ENCODE assay signal across 8 cellular contexts in the genomic region with DNA sequence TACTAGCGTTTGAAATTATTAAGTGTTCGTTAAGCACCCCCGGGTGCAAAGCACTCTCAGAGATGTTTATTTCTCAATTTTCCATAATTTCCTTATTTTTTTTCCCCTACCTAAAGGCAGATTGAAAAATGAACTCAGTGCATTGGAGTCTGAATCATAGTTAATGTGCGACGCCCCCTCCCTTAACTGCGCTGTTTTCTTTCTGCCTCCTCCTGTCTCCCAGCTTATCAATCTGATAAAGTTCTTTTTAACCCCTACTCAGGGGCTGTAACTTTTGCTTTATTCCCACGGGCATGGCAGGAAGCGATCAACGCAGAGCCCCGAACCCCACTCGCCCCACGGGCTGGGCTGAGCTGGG. TPM values are rescaled to one million over a fixed set of nuclear protein-coding genes. Genes with fewer than 3 reads are reported as not detected.
DNase-seq lines count a peak whose midpoint lies in the region; ATAC-seq, FAIRE-seq and TF ChIP-seq lines count a peak whose summit lies in the region.

No MANE protein-coding gene starts in this region.

- peak overlapping the region; percentile 36 for H3K4me3 ChIP-seq in bronchial epithelial cell (ENCODE audit: low read depth, low read length)
- peak overlapping the region; percentile 29 to 71 for H3K4me3 ChIP-seq in muscle layer of colon (ENCODE audit: low read depth in 1 of 2, low read length in 2 of 2)

- FAIRE-seq in bronchial epithelial cell (lab: Jason Lieb, UNC): no peak

- DNase-seq in left cardiac atrium (no peak), Right ventricle myocardium superior (no peak), bronchial epithelial cell (ENCODE audit: low read depth) (no peak), RWPE1 (ENCODE audit: low spot score) (no peak), DMS 273 treated with DMSO at 0.1 percent for 48 hours (lab: John Stamatoyannopoulos, UW) (no peak)

- ATAC-seq in left cardiac atrium: peak; percentile 10 to 19
- ATAC-seq in Right ventricle myocardium superior (ENCODE audit: poor library complexity): no peak
- no peak for ATAC-seq in HG03342 (IDR thresholded peaks at IDR 0.05; ENCODE audit: unreplicated experiment)
- no peak for ATAC-seq in GM21723 (IDR thresholded peaks at IDR 0.05; ENCODE audit: unreplicated experiment)

- TF ChIP-seq CTCF in bronchial epithelial cell (IDR thresholded peaks at IDR 0.05; ENCODE audit: insufficient read depth, low read length, severe bottlenecking) (no peak), RWPE1 (conservative IDR thresholded peaks at IDR 0.05; ENCODE audit: low read depth) (no peak)

- H3K36me3 ChIP-seq in bronchial epithelial cell (ENCODE audit: control insufficient read depth, insufficient read depth, low read length): no peaks in the 10 kb centered on the region
- no peaks in the 10 kb centered on the region for H3K36me3 ChIP-seq in muscle layer of colon (ENCODE audit: insufficient read depth, low read length)

- no peaks in the 10 kb centered on the region for H3K9me3 ChIP-seq in muscle layer of colon (ENCODE audit: low read length)

- POLR2A ChIA-PET in RWPE1 (lab: Yijun Ruan, JAX; ENCODE audit: low non-redundant PET): no interaction called here

- CTCF ChIA-PET in RWPE1 (lab: Yijun Ruan, JAX): interaction anchor here (0.5 to 4.6 kb wide), 40 partner anchors 9 to 801 kb away, joined by 3 to 63 read pairs (median 4); no protein-coding TSS in a partner anchor

- H3K27me3 ChIP-seq in bronchial epithelial cell (ENCODE audit: control insufficient read depth, insufficient read depth, low read length) (peaks cover 7% of the 10 kb centered on the region), muscle layer of colon (ENCODE audit: control insufficient read depth in 1 of 2, insufficient read depth in 2 of 2, low read length in 2 of 2) (peaks cover 0 to 10% of the 10 kb centered on the region in 2 donors)

- peaks cover 3% of the 10 kb centered on the region for H3K4me1 ChIP-seq in muscle layer of colon (ENCODE audit: insufficient read depth, low read length)

- intact Hi-C loops in left cardiac atrium (cut with DNase I) (loop anchor here (2.0 to 10.0 kb wide), 4 partner anchors 133 to 353 kb away; no protein-coding TSS in a partner anchor), Right ventricle myocardium superior (cut with DNase I) (loop anchor here (2.0 to 5.0 kb wide), 2 partner anchors 135 to 350 kb away; no protein-coding TSS in a partner anchor)

- no peak overlapping the region for H3K9ac ChIP-seq in muscle layer of colon (ENCODE audit: low read length)

- H3K27ac ChIP-seq in muscle layer of colon (ENCODE audit: low read depth, low read length) (no peak overlapping the region), RWPE1 (no peak overlapping the region)

RNA-seq across cellular contexts. Expression of gene ZNF831, which starts 58.2 kb away (rescaled TPM):
- total RNA-seq in left cardiac atrium (under 1 TPM; 0.31 to 0.47 TPM), Right ventricle myocardium superior (0.08 TPM), bronchial epithelial cell (not detected in 2 replicates)

Comparison
In these comparisons a context has a peak if more than half of its experiments do, and no peak if none do; other contexts are left out.
1. ATAC-seq: peak in left cardiac atrium (2 of 2); none in Right ventricle myocardium superior (single experiment), HG03342 (single experiment) and GM21723 (single experiment).